Comparison of ENCODE assay signal across 7 cellular contexts in the genomic region with DNA sequence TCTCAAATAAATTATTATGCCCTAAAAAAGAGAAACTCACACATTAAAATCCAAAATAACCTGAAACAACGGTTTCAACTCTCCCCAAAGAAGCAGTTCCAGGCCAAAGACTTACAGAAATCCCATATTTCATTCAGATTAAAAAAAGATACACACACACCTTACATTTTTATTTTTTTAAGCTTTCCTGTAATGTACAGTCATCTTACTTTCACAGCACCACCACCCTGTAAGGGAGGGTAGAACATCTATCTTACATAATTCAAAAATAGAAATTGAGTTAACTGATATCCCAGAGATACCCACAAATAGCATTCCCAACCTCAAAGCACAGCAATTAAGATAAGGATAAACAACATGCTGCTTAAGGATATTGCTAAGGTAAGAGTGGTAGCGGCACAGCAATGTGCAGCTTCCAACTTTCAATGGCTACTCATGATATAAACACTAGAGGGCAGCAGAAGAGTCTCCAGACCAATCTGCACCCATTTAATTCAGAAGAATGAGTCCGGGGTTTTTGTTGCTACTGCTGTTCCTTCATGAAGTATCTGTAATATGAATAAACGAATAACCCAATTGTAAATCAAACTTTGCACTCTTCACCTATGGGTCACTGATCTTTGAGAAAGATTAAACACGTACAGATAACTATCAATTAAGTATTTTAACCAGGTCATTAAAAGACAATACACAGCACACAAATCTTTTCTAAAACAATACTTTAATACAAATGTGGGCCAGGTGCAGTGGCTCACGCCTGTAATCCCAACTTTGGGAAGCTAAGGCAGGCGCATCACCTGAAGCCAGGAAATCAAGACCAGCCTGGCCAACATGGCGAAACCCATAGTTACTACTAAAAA. TPM values are rescaled to one million over a fixed set of nuclear protein-coding genes. Genes with fewer than 3 reads are reported as not detected.
DNase-seq lines count a peak whose midpoint lies in the region; ATAC-seq and TF ChIP-seq lines count a peak whose summit lies in the region.

No MANE protein-coding gene starts in this region.

- no peak overlapping the region for H3K14ac ChIP-seq in neuronal stem cell (ENCODE audit: low read length)

- H3K4me1 ChIP-seq in psoas muscle (no peaks in the 10 kb centered on the region), neuronal stem cell (ENCODE audit: control insufficient read depth in 2 of 2, insufficient read depth in 1 of 2, low read depth in 1 of 2, low read length in 2 of 2) (no peaks in the 10 kb centered on the region)

- no peak overlapping the region for H3K27ac ChIP-seq in psoas muscle
- H3K27ac ChIP-seq in neuronal stem cell (replicated peaks; ENCODE audit: low read length) = no peak overlapping the region

- no peak overlapping the region for H2BK15ac ChIP-seq in neuronal stem cell (ENCODE audit: low read length)

- H2BK5ac ChIP-seq in neuronal stem cell (ENCODE audit: low read length) = no peak overlapping the region

- peaks cover 3% of the 10 kb centered on the region for H3K79me1 ChIP-seq in neuronal stem cell (ENCODE audit: low read depth, low read length)

- no peak overlapping the region for H3K23ac ChIP-seq in neuronal stem cell (ENCODE audit: low read depth, low read length, poor library complexity)

- H3K27me3 ChIP-seq in psoas muscle (ENCODE audit: insufficient read depth in 3 of 3, low read length in 2 of 3) = no peaks in the 10 kb centered on the region
- no peaks in the 10 kb centered on the region for H3K27me3 ChIP-seq in neuronal stem cell (ENCODE audit: control insufficient read depth in 3 of 3, insufficient read depth in 3 of 3, low read depth in 1 of 3, low read length in 3 of 3)

- no peak overlapping the region for H3K9ac ChIP-seq in neuronal stem cell (ENCODE audit: low read depth, low read length, poor library complexity)

- H3K4me2 ChIP-seq in neuronal stem cell (ENCODE audit: insufficient read depth, low read length, poor library complexity, severe bottlenecking) = no peak overlapping the region

- no peak overlapping the region for H4K91ac ChIP-seq in neuronal stem cell (ENCODE audit: low read depth, low read length, poor library complexity)

- H3K36me3 ChIP-seq in psoas muscle (ENCODE audit: insufficient read depth in 1 of 2, low read depth in 1 of 2) = peaks cover 0 to 26% of the 10 kb centered on the region in 2 donors
- H3K36me3 ChIP-seq in neuronal stem cell (replicated peaks in 1 of 2; ENCODE audit: control insufficient read depth in 2 of 2, insufficient read depth in 2 of 2, low read length in 2 of 2) = peaks cover under 1 to 30% of the 10 kb centered on the region in 2 donors

- intact Hi-C loops in psoas muscle (cut with DNase I) = loop anchor here in 1 of 2 donors (10.0 kb wide), 1 partner anchor 339 kb away; no protein-coding TSS in a partner anchor

- DNase-seq in ELR (ENCODE audit: low read depth) (peak; percentile 62), Kasumi-1 (lab: John Stamatoyannopoulos, UW) (peak; percentile 56 to 81), globus pallidus (ENCODE audit: low spot score) (peak; percentile 37), psoas muscle (no peak), neuronal stem cell (ENCODE audit: low spot score) (no peak)

- no peak overlapping the region for H3K18ac ChIP-seq in neuronal stem cell (ENCODE audit: low read length)

- no peak overlapping the region for H3K4ac ChIP-seq in neuronal stem cell (ENCODE audit: low read length)

- H3K9me3 ChIP-seq in psoas muscle = no peaks in the 10 kb centered on the region
- H3K9me3 ChIP-seq in neuronal stem cell (replicated peaks in 1 of 2; ENCODE audit: control insufficient read depth in 2 of 2, insufficient read depth in 1 of 2, low read depth in 1 of 2, low read length in 2 of 2) = peaks cover 0 to 3% of the 10 kb centered on the region in 2 donors

- H2BK12ac ChIP-seq in neuronal stem cell (ENCODE audit: low read length) = no peak overlapping the region

- TF ChIP-seq CTCF in psoas muscle (IDR thresholded peaks at IDR 0.05) = peak; percentile 72

- no peak overlapping the region for H2AFZ ChIP-seq in neuronal stem cell (ENCODE audit: low read length)

- H2BK120ac ChIP-seq in neuronal stem cell (ENCODE audit: low read depth, low read length) = no peak overlapping the region

- WGBS in psoas muscle, 3 donors = 71 to 82% (median 73%) methylated on average over 8 of the region's 8 CpGs
- WGBS in neuronal stem cell (ENCODE audit: extremely low coverage in 2 of 2, insufficient read length in 2 of 2, insufficient replicate concordance in 1 of 2), 2 donors = no CpG with 5 or more reads among the region's 8 CpGs

- H3K4me3 ChIP-seq in psoas muscle (no peak overlapping the region), neuronal stem cell (ENCODE audit: low read length in 2 of 2) (no peak overlapping the region)

- H2AK5ac ChIP-seq in neuronal stem cell (ENCODE audit: low read depth, low read length) = no peak overlapping the region

- H4K8ac ChIP-seq in neuronal stem cell (ENCODE audit: low read depth, low read length) = no peak overlapping the region

- peak; percentile 78 for ATAC-seq in SK-N-SH treated with all-trans-retinoic acid at 6 μM for 48 hours
- peak; percentile 54 to 92 (median 79) for ATAC-seq in psoas muscle
- no peak for ATAC-seq in HG02884 (IDR thresholded peaks at IDR 0.05; ENCODE audit: unreplicated experiment)

TF ChIP-seq in SK-N-SH treated with all-trans-retinoic acid at 6 μM for 48 hours, 23 proteins besides CTCF, POLR2A, EP300 and RAD21:
- TF ChIP-seq OSR1 (CRISPR knock-in tag; IDR thresholded peaks at IDR 0.05) (no peak), GLIS3 (CRISPR knock-in tag; IDR thresholded peaks at IDR 0.05) (no peak), ZFP3 (CRISPR knock-in tag; IDR thresholded peaks at IDR 0.05) (no peak), PPARA (CRISPR knock-in tag; IDR thresholded peaks at IDR 0.05; ENCODE audit: borderline replicate concordance) (no peak), ISL1 (CRISPR knock-in tag; IDR thresholded peaks at IDR 0.05) (no peak), SNAI2 (CRISPR knock-in tag; IDR thresholded peaks at IDR 0.05) (no peak), ZNF70 (CRISPR knock-in tag; IDR thresholded peaks at IDR 0.05) (no peak), ZNF565 (CRISPR knock-in tag; conservative IDR thresholded peaks at IDR 0.05; ENCODE audit: low read depth) (no peak), ZC3H10 (CRISPR knock-in tag; IDR thresholded peaks at IDR 0.05) (no peak)
- TF ChIP-seq, protein P1, sequence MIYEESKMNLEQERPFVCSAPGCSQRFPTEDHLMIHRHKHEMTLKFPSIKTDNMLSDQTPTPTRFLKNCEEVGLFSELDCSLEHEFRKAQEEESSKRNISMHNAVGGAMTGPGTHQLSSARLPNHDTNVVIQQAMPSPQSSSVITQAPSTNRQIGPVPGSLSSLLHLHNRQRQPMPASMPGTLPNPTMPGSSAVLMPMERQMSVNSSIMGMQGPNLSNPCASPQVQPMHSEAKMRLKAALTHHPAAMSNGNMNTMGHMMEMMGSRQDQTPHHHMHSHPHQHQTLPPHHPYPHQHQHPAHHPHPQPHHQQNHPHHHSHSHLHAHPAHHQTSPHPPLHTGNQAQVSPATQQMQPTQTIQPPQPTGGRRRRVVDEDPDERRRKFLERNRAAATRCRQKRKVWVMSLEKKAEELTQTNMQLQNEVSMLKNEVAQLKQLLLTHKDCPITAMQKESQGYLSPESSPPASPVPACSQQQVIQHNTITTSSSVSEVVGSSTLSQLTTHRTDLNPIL (CRISPR knock-in tag; IDR thresholded peaks at IDR 0.05; ENCODE audit: low read depth) = no peak
- TF ChIP-seq, protein P2, sequence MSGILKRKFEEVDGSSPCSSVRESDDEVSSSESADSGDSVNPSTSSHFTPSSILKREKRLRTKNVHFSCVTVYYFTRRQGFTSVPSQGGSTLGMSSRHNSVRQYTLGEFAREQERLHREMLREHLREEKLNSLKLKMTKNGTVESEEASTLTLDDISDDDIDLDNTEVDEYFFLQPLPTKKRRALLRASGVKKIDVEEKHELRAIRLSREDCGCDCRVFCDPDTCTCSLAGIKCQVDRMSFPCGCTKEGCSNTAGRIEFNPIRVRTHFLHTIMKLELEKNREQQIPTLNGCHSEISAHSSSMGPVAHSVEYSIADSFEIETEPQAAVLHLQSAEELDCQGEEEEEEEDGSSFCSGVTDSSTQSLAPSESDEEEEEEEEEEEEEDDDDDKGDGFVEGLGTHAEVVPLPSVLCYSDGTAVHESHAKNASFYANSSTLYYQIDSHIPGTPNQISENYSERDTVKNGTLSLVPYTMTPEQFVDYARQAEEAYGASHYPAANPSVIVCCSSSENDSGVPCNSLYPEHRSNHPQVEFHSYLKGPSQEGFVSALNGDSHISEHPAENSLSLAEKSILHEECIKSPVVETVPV (CRISPR knock-in tag; IDR thresholded peaks at IDR 0.05) = no peak
TF ChIP-seq in SK-N-SH treated with all-trans-retinoic acid at 6 μM for 48 hours: peak in this region for 0.

RNA-seq across cellular contexts. Expression of a gene that starts 11.3 kb away (rescaled TPM):
- 10 to 100 TPM; 19.8 to 34.5 (median 33.5) TPM for total RNA-seq in psoas muscle
- 10 to 100 TPM in 1 of 3 donors, 1 to 10 TPM in 2; 5.7 to 11.8 (median 7.7) TPM for polyA plus RNA-seq in psoas muscle
- 19.3 TPM for polyA plus RNA-seq in neuronal stem cell (2013, experiment 1 of 2)
- polyA plus RNA-seq in neuronal stem cell (2013, experiment 2 of 2) = 19.6 TPM

Comparison
In these comparisons a context has a peak if more than half of its experiments do, and no peak if none do; other contexts are left out.
1. DNase-seq: peak in ELR (single experiment), Kasumi-1 (2 of 2) and globus pallidus (single experiment); none in psoas muscle (0 of 2) and neuronal stem cell (single experiment).